8 cellular contexts compared by ENCODE assay signal in genomic region chr13:97433727-97434416, GRCh38. TPM values are rescaled to one million over a fixed set of nuclear protein-coding genes. Genes with fewer than 3 reads are reported as not detected.
A peak's percentile ranks its signal among the peaks of the same experiment; 100 is the strongest.
DNase-seq lines count a peak whose midpoint lies in the region; ATAC-seq and TF ChIP-seq lines count a peak whose summit lies in the region.

RAP2A (plus strand) TSS chr13:97434169; CDS start chr13:97434471, 302 bp downstream.

- H3K27ac ChIP-seq in thoracic aorta: peak within 1 kb of the TSS; percentile 99 to 100

- no peaks in the 10 kb centered on the region for H3K27me3 ChIP-seq in GM06990 (replicated peaks; ENCODE audit: control insufficient read depth, insufficient read depth, low read length)
- H3K27me3 ChIP-seq in thoracic aorta (replicated peaks; ENCODE audit: insufficient read depth): no peaks in the 10 kb centered on the region

- no peaks in the 10 kb centered on the region for H3K9me3 ChIP-seq in thoracic aorta

- peak within 1 kb of the TSS; percentile 99 for H3K4me3 Mint-ChIP-seq in activated naive CD8-positive, alpha-beta T cell
- H3K4me3 Mint-ChIP-seq in glutamatergic neuron (ENCODE audit: unreplicated experiment): peak within 1 kb of the TSS; percentile 99
- peak within 1 kb of the TSS; percentile 97 for H3K4me3 Mint-ChIP-seq in osteocyte (ENCODE audit: unreplicated experiment)

- peak within 1 kb of the TSS; percentile 100 for H3K27ac Mint-ChIP-seq in activated naive CD8-positive, alpha-beta T cell
- H3K27ac Mint-ChIP-seq in glutamatergic neuron (ENCODE audit: unreplicated experiment) (peak within 1 kb of the TSS; percentile 95), osteocyte (ENCODE audit: unreplicated experiment) (peak within 1 kb of the TSS; percentile 100)

- H3K36me3 Mint-ChIP-seq in activated naive CD8-positive, alpha-beta T cell: peaks cover 6% of the 10 kb centered on the region
- H3K36me3 Mint-ChIP-seq in glutamatergic neuron (ENCODE audit: unreplicated experiment) (no peaks in the 10 kb centered on the region), osteocyte (ENCODE audit: unreplicated experiment) (no peaks in the 10 kb centered on the region)

- H3K4me3 ChIP-seq in GM06990 (replicated peaks; ENCODE audit: low read depth, low read length) (peak within 1 kb of the TSS; percentile 89), thoracic aorta (peak within 1 kb of the TSS; percentile 91)

- ATAC-seq in HG02610 (IDR thresholded peaks at IDR 0.05; ENCODE audit: unreplicated experiment) (peak; percentile 46), thoracic aorta (ENCODE audit: insufficient number of reproducible peaks, low FRiP score, low read depth) (peak; percentile 48)

- H3K9me3 Mint-ChIP-seq in activated naive CD8-positive, alpha-beta T cell (ENCODE audit: low read depth): no peaks in the 10 kb centered on the region
- H3K9me3 Mint-ChIP-seq in glutamatergic neuron (ENCODE audit: unreplicated experiment): peaks cover 15% of the 10 kb centered on the region
- H3K9me3 Mint-ChIP-seq in osteocyte (ENCODE audit: unreplicated experiment): no peaks in the 10 kb centered on the region

- no peaks in the 10 kb centered on the region for H3K27me3 Mint-ChIP-seq in activated naive CD8-positive, alpha-beta T cell
- H3K27me3 Mint-ChIP-seq in glutamatergic neuron (ENCODE audit: unreplicated experiment) (peaks cover 9% of the 10 kb centered on the region), osteocyte (ENCODE audit: unreplicated experiment) (no peaks in the 10 kb centered on the region)

- H3K4me1 ChIP-seq in thoracic aorta (ENCODE audit: control insufficient read depth in 1 of 2, low read depth in 2 of 2): peaks cover 17 to 33% of the 10 kb centered on the region in 2 donors

- peaks cover 33% of the 10 kb centered on the region for H3K4me1 Mint-ChIP-seq in activated naive CD8-positive, alpha-beta T cell (ENCODE audit: low read depth)
- peaks cover 20% of the 10 kb centered on the region for H3K4me1 Mint-ChIP-seq in glutamatergic neuron (ENCODE audit: low read depth, unreplicated experiment)
- peaks cover 28% of the 10 kb centered on the region for H3K4me1 Mint-ChIP-seq in osteocyte (ENCODE audit: unreplicated experiment)

- peak; percentile 92 for DNase-seq in GM06990 (ENCODE audit: extremely low read depth, insufficient read length)
- peak; percentile 96 for DNase-seq in NCI-H1092 treated with DMSO at 0.1 percent for 48 hours (lab: John Stamatoyannopoulos, UW)
- DNase-seq in SKM-1 treated with dmso at 0.1 percent for 144 hours (lab: John Stamatoyannopoulos, UW; ENCODE audit: unreplicated experiment): peak; percentile 72
- DNase-seq in glutamatergic neuron: peak; percentile 96
- peak; percentile 97 for DNase-seq in osteocyte (ENCODE audit: extremely low spot score, unreplicated experiment)
- DNase-seq in thoracic aorta (ENCODE audit: low spot score): peak; percentile 48

- no peak for TF ChIP-seq CTCF in GM06990 (IDR thresholded peaks at IDR 0.05; ENCODE audit: insufficient read depth, low read length, poor library complexity, severe bottlenecking)
- no peak for TF ChIP-seq CTCF in glutamatergic neuron (IDR thresholded peaks at IDR 0.05; ENCODE audit: partially characterized antibody, unreplicated experiment)
- no peak for TF ChIP-seq CTCF in osteocyte (IDR thresholded peaks at IDR 0.05)
- TF ChIP-seq CTCF in thoracic aorta (IDR thresholded peaks at IDR 0.05): no peak

- H3K36me3 ChIP-seq in GM06990 (ENCODE audit: control insufficient read depth, insufficient read depth, low read length) (no peaks in the 10 kb centered on the region), thoracic aorta (no peaks in the 10 kb centered on the region)

RNA-seq across cellular contexts. Expression of gene RAP2A, which starts in this region (rescaled TPM):
- total RNA-seq in glutamatergic neuron (ENCODE audit: unreplicated experiment) (51.2 TPM), osteocyte (26.3 and 27.9 TPM in 2 replicates), thoracic aorta (10 to 100 TPM; 31.0 to 39.4 TPM)

Comparison
In these comparisons a context has a peak if more than half of its experiments do, and no peak if none do; other contexts are left out.
1. Peak in every context shown above with its lines: DNase-seq, ATAC-seq, H3K4me3 ChIP-seq and H3K27ac ChIP-seq.